8 cellular contexts compared by ENCODE assay signal in genomic region chr1:151047925-151048644, GRCh38. TPM values are rescaled to one million over a fixed set of nuclear protein-coding genes. Genes with fewer than 3 reads are reported as not detected.
DNase-seq lines count a peak whose midpoint lies in the region; ATAC-seq and TF ChIP-seq lines count a peak whose summit lies in the region.

No MANE protein-coding gene starts in this region.

- WGBS in endodermal cell (ENCODE audit: insufficient coverage in 1 of 2, insufficient read length in 1 of 2), 2 experiments: 4 to 5% methylated on average over 29 to 48 of the region's 48 CpGs

- H3K4me3 Mint-ChIP-seq in activated CD8-positive, alpha-beta T cell treated with anti-CD3 and anti-CD28 coated beads for 36 hours: peak overlapping the region; percentile 83
- peak overlapping the region; percentile 92 for H3K4me3 Mint-ChIP-seq in endodermal cell
- peak overlapping the region; percentile 90 for H3K4me3 Mint-ChIP-seq in stimulated activated naive CD8-positive, alpha-beta T cell treated with anti-CD3 and anti-CD28 coated beads, Interleukin-15, Interleukin-2, amounts not matched to agents 100 ng/mL and 50 ng/mL, for 24 hours

- H3K36me3 Mint-ChIP-seq in activated CD8-positive, alpha-beta T cell treated with anti-CD3 and anti-CD28 coated beads for 36 hours (ENCODE audit: low read depth): peaks cover 28% of the 10 kb centered on the region
- H3K36me3 Mint-ChIP-seq in endodermal cell (ENCODE audit: low read depth): peaks cover 21% of the 10 kb centered on the region
- H3K36me3 Mint-ChIP-seq in stimulated activated naive CD8-positive, alpha-beta T cell treated with anti-CD3 and anti-CD28 coated beads, Interleukin-15, Interleukin-2, amounts not matched to agents 100 ng/mL and 50 ng/mL, for 24 hours (ENCODE audit: low read depth): peaks cover 36% of the 10 kb centered on the region

- POLR2A ChIA-PET in activated CD8-positive, alpha-beta T cell treated with anti-CD3 and anti-CD28 coated beads for 36 hours (lab: Charles Lee): interaction anchor here (0.6 to 4.0 kb wide), 9 partner anchors 10 to 233 kb away, joined by 3 to 22 read pairs (median 4); partner anchors contain the start of genes CDC42SE1, MLLT11, TNFAIP8L2 and ZNF687

- no peaks in the 10 kb centered on the region for H3K9me3 ChIP-seq in endodermal cell (ENCODE audit: control insufficient read depth, low read length)

- H3K27me3 Mint-ChIP-seq in activated CD8-positive, alpha-beta T cell treated with anti-CD3 and anti-CD28 coated beads for 36 hours: no peaks in the 10 kb centered on the region
- no peaks in the 10 kb centered on the region for H3K27me3 Mint-ChIP-seq in endodermal cell (ENCODE audit: insufficient read depth)
- H3K27me3 Mint-ChIP-seq in stimulated activated naive CD8-positive, alpha-beta T cell treated with anti-CD3 and anti-CD28 coated beads, Interleukin-15, Interleukin-2, amounts not matched to agents 100 ng/mL and 50 ng/mL, for 24 hours: no peaks in the 10 kb centered on the region

- in situ Hi-C loops in GM13976 (cut with MboI; ENCODE audit: low sequenced_read_pairs, unreplicated experiment): no loop called here

- H3K9me3 Mint-ChIP-seq in activated CD8-positive, alpha-beta T cell treated with anti-CD3 and anti-CD28 coated beads for 36 hours: no peaks in the 10 kb centered on the region
- H3K9me3 Mint-ChIP-seq in endodermal cell: no peaks in the 10 kb centered on the region
- H3K9me3 Mint-ChIP-seq in stimulated activated naive CD8-positive, alpha-beta T cell treated with anti-CD3 and anti-CD28 coated beads, Interleukin-15, Interleukin-2, amounts not matched to agents 100 ng/mL and 50 ng/mL, for 24 hours: no peaks in the 10 kb centered on the region

- peaks cover 51% of the 10 kb centered on the region for H3K4me1 Mint-ChIP-seq in activated CD8-positive, alpha-beta T cell treated with anti-CD3 and anti-CD28 coated beads for 36 hours (ENCODE audit: low read depth)
- peaks cover 18% of the 10 kb centered on the region for H3K4me1 Mint-ChIP-seq in endodermal cell
- H3K4me1 Mint-ChIP-seq in stimulated activated naive CD8-positive, alpha-beta T cell treated with anti-CD3 and anti-CD28 coated beads, Interleukin-15, Interleukin-2, amounts not matched to agents 100 ng/mL and 50 ng/mL, for 24 hours (ENCODE audit: low read depth): peaks cover 60% of the 10 kb centered on the region

- H3K4me1 ChIP-seq in endodermal cell (ENCODE audit: control insufficient read depth, insufficient read depth, low read length): no peaks in the 10 kb centered on the region

- H3K27me3 ChIP-seq in endodermal cell (ENCODE audit: control insufficient read depth, insufficient read depth, low read length, poor library complexity, severe bottlenecking): no peaks in the 10 kb centered on the region

- H3K4me3 ChIP-seq in endodermal cell (ENCODE audit: low read length): peak overlapping the region; percentile 89

- H3K9ac ChIP-seq in endodermal cell (ENCODE audit: extremely low read depth, low read length, poor library complexity, severe bottlenecking): peak overlapping the region; percentile 67

- peak overlapping the region; percentile 82 for H3K27ac Mint-ChIP-seq in activated CD8-positive, alpha-beta T cell treated with anti-CD3 and anti-CD28 coated beads for 36 hours
- H3K27ac Mint-ChIP-seq in endodermal cell: peak overlapping the region; percentile 97
- peak overlapping the region; percentile 84 for H3K27ac Mint-ChIP-seq in stimulated activated naive CD8-positive, alpha-beta T cell treated with anti-CD3 and anti-CD28 coated beads, Interleukin-15, Interleukin-2, amounts not matched to agents 100 ng/mL and 50 ng/mL, for 24 hours

- peak; percentile 66 for ATAC-seq in HG03175 (IDR thresholded peaks at IDR 0.05; ENCODE audit: unreplicated experiment)
- peak; percentile 85 for ATAC-seq in activated CD8-positive, alpha-beta T cell treated with anti-CD3 and anti-CD28 coated beads for 36 hours

- peaks cover 23% of the 10 kb centered on the region for H3K36me3 ChIP-seq in endodermal cell (ENCODE audit: control insufficient read depth, insufficient read depth, low read length)

- DNase-seq in GM13976 (ENCODE audit: low spot score) (peak; percentile 79), NCI-H526 (lab: John Stamatoyannopoulos, UW) (peak; percentile 84 to 94), endodermal cell (peak; percentile 91), medulla oblongata (ENCODE audit: extremely low spot score) (peak; percentile 70)
- peak; percentile 78 for DNase-seq in activated CD8-positive, alpha-beta T cell treated with anti-CD3 and anti-CD28 coated beads for 36 hours

- intact Hi-C loops in activated CD8-positive, alpha-beta T cell treated with anti-CD3 and anti-CD28 coated beads for 36 hours (cut with micrococcal nuclease): no loop called here

- peak; percentile 77 for TF ChIP-seq CTCF in 22Rv1 (IDR thresholded peaks at IDR 0.05)
- peak; percentile 31 for TF ChIP-seq CTCF in GM13976 (IDR thresholded peaks at IDR 0.05; ENCODE audit: borderline replicate concordance, control extremely low read depth, extremely low read depth, insufficient read depth, missing control alignments)
- peak; percentile 64 for TF ChIP-seq CTCF in activated CD8-positive, alpha-beta T cell treated with anti-CD3 and anti-CD28 coated beads for 36 hours (IDR thresholded peaks at IDR 0.05)
- peak; percentile 80 for TF ChIP-seq CTCF in endodermal cell (conservative IDR thresholded peaks at IDR 0.05)

- peak overlapping the region; percentile 75 for H3K27ac ChIP-seq in 22Rv1
- H3K27ac ChIP-seq in endodermal cell (ENCODE audit: low read depth, low read length): peak overlapping the region; percentile 55

- CTCF ChIA-PET in activated CD8-positive, alpha-beta T cell treated with anti-CD3 and anti-CD28 coated beads for 36 hours (lab: Charles Lee): interaction anchor here (0.8 to 6.5 kb wide), 15 partner anchors 9 to 111 kb away, joined by 3 to 56 read pairs (median 4); partner anchors contain the start of genes BNIPL, CDC42SE1, MLLT11 and TNFAIP8L2

RNA-seq across cellular contexts. Expression of gene C1orf56, which starts 0.5 kb away (rescaled TPM):
- total RNA-seq in activated CD8-positive, alpha-beta T cell treated with anti-CD3 and anti-CD28 coated beads for 36 hours: 1 to 10 TPM; 1.4 to 1.9 TPM
- total RNA-seq in endodermal cell: 1 to 10 TPM; 4.7 to 6.6 TPM
- polyA plus RNA-seq in endodermal cell (2013, experiment 1 of 2): 4.9 TPM
- 6.3 TPM for polyA plus RNA-seq in endodermal cell (2013, experiment 2 of 2)

RNA-seq across cellular contexts. Expression of gene CDC42SE1, which starts 11.3 kb away (rescaled TPM):
- 10 to 100 TPM; 86.5 to 92.8 TPM for total RNA-seq in activated CD8-positive, alpha-beta T cell treated with anti-CD3 and anti-CD28 coated beads for 36 hours
- 10 to 100 TPM; 69.8 to 74.5 TPM for total RNA-seq in endodermal cell
- 70.5 TPM for polyA plus RNA-seq in endodermal cell (2013, experiment 1 of 2)
- polyA plus RNA-seq in endodermal cell (2013, experiment 2 of 2): 65.0 TPM

RNA-seq across cellular contexts. Expression of gene BNIPL, which starts 11.7 kb away (rescaled TPM):
- total RNA-seq in activated CD8-positive, alpha-beta T cell treated with anti-CD3 and anti-CD28 coated beads for 36 hours: 1 to 10 TPM in 1 of 2 experiments, under 1 TPM in 1; 0.54 to 1.4 TPM
- total RNA-seq in endodermal cell: 1 to 10 TPM; 1.6 to 2.9 TPM
- 0.46 TPM for polyA plus RNA-seq in endodermal cell (2013, experiment 1 of 2)
- 0.87 TPM for polyA plus RNA-seq in endodermal cell (2013, experiment 2 of 2)

RNA-seq across cellular contexts. Expression of gene MLLT11, which starts 12.1 kb away (rescaled TPM):
- total RNA-seq in activated CD8-positive, alpha-beta T cell treated with anti-CD3 and anti-CD28 coated beads for 36 hours: 1 to 10 TPM; 4.2 to 4.8 TPM
- total RNA-seq in endodermal cell: 10 to 100 TPM; 16.5 to 19.2 TPM
- polyA plus RNA-seq in endodermal cell (2013, experiment 1 of 2): 121 TPM
- polyA plus RNA-seq in endodermal cell (2013, experiment 2 of 2): 122 TPM

RNA-seq across cellular contexts. Expression of gene GABPB2, which starts 22.5 kb away (rescaled TPM):
- 10 to 100 TPM; 17.5 to 19.3 TPM for total RNA-seq in activated CD8-positive, alpha-beta T cell treated with anti-CD3 and anti-CD28 coated beads for 36 hours
- 1 to 10 TPM; 7.5 to 7.7 TPM for total RNA-seq in endodermal cell
- 3.3 TPM for polyA plus RNA-seq in endodermal cell (2013, experiment 1 of 2)
- polyA plus RNA-seq in endodermal cell (2013, experiment 2 of 2): 3.0 TPM

Comparison
In these comparisons a context has a peak if more than half of its experiments do, and no peak if none do; other contexts are left out.
1. Peak in every context shown above with its lines: DNase-seq, ATAC-seq, H3K4me3 ChIP-seq and H3K27ac ChIP-seq.